13 cellular contexts compared by ENCODE assay signal in the genomic region with DNA sequence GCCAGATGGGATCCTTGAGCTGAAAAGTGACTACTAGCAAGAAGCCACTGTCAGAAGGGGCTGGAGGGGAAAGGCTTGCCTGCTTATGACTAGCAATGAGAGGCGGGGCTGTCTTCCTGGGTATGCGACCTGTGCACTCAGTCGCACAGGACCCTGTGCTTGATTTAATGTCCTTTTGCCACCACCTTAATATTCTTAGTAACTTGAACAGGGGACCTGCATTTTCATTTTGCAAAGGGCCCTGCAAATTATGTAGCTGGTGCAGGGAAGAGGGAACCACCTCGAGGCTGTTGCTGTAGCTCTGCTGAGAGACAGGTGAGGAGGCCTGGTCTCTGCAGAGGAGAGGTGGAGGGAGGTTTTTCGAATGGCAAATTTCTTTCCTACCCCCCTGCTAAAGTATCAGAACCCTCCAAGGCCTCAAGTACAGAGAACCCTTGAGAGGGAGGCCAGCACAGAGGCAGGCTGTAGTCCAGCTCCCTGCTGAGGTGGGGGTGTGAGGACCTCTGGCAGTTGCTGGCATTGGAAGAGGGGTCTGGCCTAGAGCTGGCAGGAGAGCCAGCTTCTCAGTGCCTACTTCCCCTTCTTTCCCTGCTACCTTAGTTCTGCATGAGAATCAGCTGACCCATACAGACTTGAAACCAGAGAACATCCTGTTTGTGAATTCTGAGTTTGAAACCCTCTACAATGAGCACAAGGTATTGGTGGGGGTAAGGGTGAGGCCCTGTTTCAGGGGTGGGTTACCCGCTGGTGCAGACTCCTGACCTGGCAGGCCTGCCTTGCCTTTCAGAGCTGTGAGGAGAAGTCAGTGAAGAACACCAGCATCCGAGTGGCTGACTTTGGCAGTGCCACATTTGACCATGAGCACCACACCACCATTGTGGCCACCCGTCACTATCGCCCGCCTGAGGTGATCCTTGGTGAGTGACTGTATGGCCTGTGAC. TPM values are rescaled to one million over a fixed set of nuclear protein-coding genes. Genes with fewer than 3 reads are reported as not detected.
DNase-seq lines count a peak whose midpoint lies in the region; ATAC-seq, FAIRE-seq and TF ChIP-seq lines count a peak whose summit lies in the region.
"Had no signal": no experiment of that assay in that cellular context is flagged by ENCODE, and none has a peak within 500 bp of the region (broad histone marks: within the 10 kb centered on the region; RNA-seq: fewer than 3 reads in every experiment).

No MANE protein-coding gene starts in this region.

- no peak for DNase-seq in CD4-positive, alpha-beta T cell
- DNase-seq in GM19239 (ENCODE audit: insufficient read length, low spot score), result peak; percentile 38
- DNase-seq in bronchial epithelial cell (ENCODE audit: low read depth), result no peak
- no peak for DNase-seq in stimulated activated CD4-positive, alpha-beta T cell treated with anti-CD3 and anti-CD28 coated beads, Interleukin-2, amount 100 ng/mL, for 48 hours
- DNase-seq in tibial artery, result no peak
- DNase-seq in prostate gland (ENCODE audit: low spot score), result no peak
- no peak for DNase-seq in cerebellum (ENCODE audit: low spot score)
- DNase-seq: endodermal cell; NCI-H2081 treated with DMSO at 0.1 percent for 48 hours; stimulated activated CD4-positive, alpha-beta T cell treated with anti-CD3 and anti-CD28 coated beads, Interleukin-4, amount 100 ng/mL, for 1 hour; uterus had no signal

- WGBS in prostate gland, result 85% methylated on average over 10 of the region's 10 CpGs

- no peak overlapping the region for H3K27ac Mint-ChIP-seq in CD4-positive, alpha-beta T cell
- H3K27ac Mint-ChIP-seq: endodermal cell had no signal

- no peaks in the 10 kb centered on the region for H3K9me3 Mint-ChIP-seq in CD4-positive, alpha-beta T cell
- H3K9me3 Mint-ChIP-seq: endodermal cell, neural crest cell had no signal

- no peaks in the 10 kb centered on the region for H3K27me3 Mint-ChIP-seq in CD4-positive, alpha-beta T cell

- H3K27ac ChIP-seq in CD4-positive, alpha-beta T cell (ENCODE audit: low read depth, low read length), result peak overlapping the region; percentile 7
- H3K27ac ChIP-seq in tibial artery (no peak overlapping the region), prostate gland (no peak overlapping the region)
- H3K27ac ChIP-seq: uterus had no signal

- no peaks in the 10 kb centered on the region for H3K4me1 Mint-ChIP-seq in CD4-positive, alpha-beta T cell (ENCODE audit: low read depth)
- H3K4me1 Mint-ChIP-seq: endodermal cell, neural crest cell had no signal

- no peak for TF ChIP-seq POLR2A in prostate gland (IDR thresholded peaks at IDR 0.05)

- POLR2A ChIA-PET in CD4-positive, alpha-beta T cell (lab: Charles Lee), result interaction anchor here (0.7 to 0.9 kb wide), 2 partner anchors 9 to 11 kb away, joined by 3 to 4 read pairs; partner anchors contain the start of gene CLK3

- no peak for ATAC-seq in CD4-positive, alpha-beta T cell (ENCODE audit: poor library complexity)
- ATAC-seq in HG03565 (IDR thresholded peaks at IDR 0.05; ENCODE audit: unreplicated experiment), result peak; percentile 46

- no peak overlapping the region for H3K4me3 Mint-ChIP-seq in CD4-positive, alpha-beta T cell
- H3K4me3 Mint-ChIP-seq: endodermal cell had no signal

- H3K4me1 ChIP-seq in tibial artery (peaks cover 0 to 7% (median 0%) of the 10 kb centered on the region in 4 donors), prostate gland (replicated peaks) (no peaks in the 10 kb centered on the region)
- H3K4me1 ChIP-seq: uterus had no signal

- intact Hi-C loops in CD4-positive, alpha-beta T cell (cut with DNase I, micrococcal nuclease), result no loop called here
- intact Hi-C loops in tibial artery (cut with DNase I; ENCODE audit: low total_unique reads), result no loop called here
- intact Hi-C loops in prostate gland (cut with DNase I), result no loop called here

- H3K27me3 ChIP-seq in CD4-positive, alpha-beta T cell (ENCODE audit: control insufficient read depth, insufficient read depth, low read length), result no peaks in the 10 kb centered on the region
- no peaks in the 10 kb centered on the region for H3K27me3 ChIP-seq in bronchial epithelial cell (ENCODE audit: control insufficient read depth, insufficient read depth, low read length)
- H3K27me3 ChIP-seq in tibial artery, result no peaks in the 10 kb centered on the region
- no peaks in the 10 kb centered on the region for H3K27me3 ChIP-seq in prostate gland (replicated peaks; ENCODE audit: insufficient read depth)
- H3K27me3 ChIP-seq: uterus had no signal

- FAIRE-seq in GM19239 (lab: Jason Lieb, UNC) (peak; percentile 57), bronchial epithelial cell (lab: Jason Lieb, UNC) (peak; percentile 40)

- CTCF ChIA-PET in CD4-positive, alpha-beta T cell (lab: Charles Lee), result interaction anchor here (1.5 kb wide), 1 partner anchor 144 kb away, joined by 5 read pairs; no protein-coding TSS in a partner anchor

- TF ChIP-seq CTCF in CD4-positive, alpha-beta T cell (IDR thresholded peaks at IDR 0.05), result no peak
- no peak for TF ChIP-seq CTCF in bronchial epithelial cell (IDR thresholded peaks at IDR 0.05; ENCODE audit: insufficient read depth, low read length, severe bottlenecking)
- no peak for TF ChIP-seq CTCF in tibial artery (IDR thresholded peaks at IDR 0.05)
- TF ChIP-seq CTCF in prostate gland (IDR thresholded peaks at IDR 0.05), result no peak

- no peaks in the 10 kb centered on the region for H3K9me3 ChIP-seq in CD4-positive, alpha-beta T cell (ENCODE audit: control insufficient read depth, low read length)
- H3K9me3 ChIP-seq in tibial artery (no peaks in the 10 kb centered on the region), prostate gland (no peaks in the 10 kb centered on the region)
- H3K9me3 ChIP-seq: uterus had no signal

- peaks cover 57% of the 10 kb centered on the region for H3K36me3 ChIP-seq in bronchial epithelial cell (ENCODE audit: control insufficient read depth, insufficient read depth, low read length)
- H3K36me3 ChIP-seq in tibial artery, result peaks cover 78 to 100% (median 95%) of the 10 kb centered on the region in 3 donors
- H3K36me3 ChIP-seq in prostate gland, result peaks cover 17 to 69% of the 10 kb centered on the region in 2 donors
- H3K36me3 ChIP-seq: uterus had no signal

- H3K4me3 ChIP-seq in bronchial epithelial cell (ENCODE audit: low read depth, low read length), result no peak overlapping the region
- no peak overlapping the region for H3K4me3 ChIP-seq in tibial artery
- no peak overlapping the region for H3K4me3 ChIP-seq in prostate gland
- H3K4me3 ChIP-seq: uterus had no signal

- H3K36me3 Mint-ChIP-seq in CD4-positive, alpha-beta T cell (ENCODE audit: low read depth), result peaks cover 95% of the 10 kb centered on the region

RNA-seq across cellular contexts. Expression of gene CLK3, which starts 11.4 kb away (rescaled TPM):
- total RNA-seq in CD4-positive, alpha-beta T cell, result 100 to 1,000 TPM; 275 to 293 TPM
- total RNA-seq in bronchial epithelial cell (66.3 and 115 TPM in 2 replicates), prostate gland (100 to 1,000 TPM; 140 to 180 TPM), cerebellum (37.6 TPM)
